Comparison of ENCODE assay signal across 9 cellular contexts in the genomic region with DNA sequence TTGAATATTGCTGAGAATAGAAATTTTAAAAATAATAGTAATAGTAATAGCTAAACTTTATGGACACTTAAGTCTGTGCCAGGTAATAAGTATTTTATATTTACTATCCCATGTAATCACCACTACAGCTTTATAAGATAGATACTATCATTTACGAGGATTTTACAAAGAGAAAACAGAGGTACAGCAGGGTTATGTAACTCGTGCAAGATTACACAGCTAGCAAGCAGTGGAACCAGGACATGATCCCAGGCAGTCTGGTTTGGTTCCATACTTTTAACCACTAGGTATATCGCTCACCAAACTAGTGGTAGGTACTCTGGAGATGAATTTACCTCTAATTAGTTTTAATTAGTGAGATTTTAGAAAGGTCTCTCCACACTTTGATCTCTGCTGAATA. TPM values are rescaled to one million over a fixed set of nuclear protein-coding genes. Genes with fewer than 3 reads are reported as not detected.
"Had no signal": no experiment of that assay in that cellular context is flagged by ENCODE, and none has a peak within 500 bp of the region (broad histone marks: within the 10 kb centered on the region; RNA-seq: fewer than 3 reads in every experiment).

No MANE protein-coding gene starts in this region.

- ATAC-seq: GM23338, HCT116 had no signal

- H3K27ac Mint-ChIP-seq: GM23338, H9, HFFc6 had no signal

- H3K4me3 Mint-ChIP-seq: GM23338, H9, HFFc6 had no signal

- H3K27ac ChIP-seq: GM23248 had no signal

- DNase-seq: GOT3, H7, H9, HCEC 1CT, HFFc6 had no signal

- H3K4me3 ChIP-seq: GM23248, GM23338, HAP-1 had no signal

- H3K9me3 Mint-ChIP-seq: GM23338, HFFc6 had no signal

RNA-seq across cellular contexts. Expression of gene SPAG17, which starts 42.5 kb away (rescaled TPM):
- total RNA-seq: GM23248, HFFc6 had no signal
